In genomic region chr7:128738570-128739047, GRCh38 we compare ENCODE assay signal across 9 cellular contexts. TPM values are rescaled to one million over a fixed set of nuclear protein-coding genes. Genes with fewer than 3 reads are reported as not detected.
DNase-seq lines count a peak whose midpoint lies in the region; ATAC-seq, FAIRE-seq and TF ChIP-seq lines count a peak whose summit lies in the region.
"Had no signal": no experiment of that assay in that cellular context is flagged by ENCODE, and none has a peak within 500 bp of the region (broad histone marks: within the 10 kb centered on the region; RNA-seq: fewer than 3 reads in every experiment).

No MANE protein-coding gene starts in this region.

- peaks cover 33% of the 10 kb centered on the region; the same call in 1 of the 2 replicates for H4K20me1 ChIP-seq in DND-41 (ENCODE audit: insufficient read depth, low read length)
- no peaks in the 10 kb centered on the region for H4K20me1 ChIP-seq in neural cell (ENCODE audit: insufficient read depth)

- H3K27me3 ChIP-seq in DND-41 (ENCODE audit: insufficient read depth, low read length, poor library complexity), result peaks cover 3% of the 10 kb centered on the region
- H3K27me3 ChIP-seq in SJCRH30, result no peaks in the 10 kb centered on the region
- no peaks in the 10 kb centered on the region for H3K27me3 ChIP-seq in neural cell (ENCODE audit: insufficient read depth, low read depth, low read length)

- TF ChIP-seq CTCF in DND-41 (IDR thresholded peaks at IDR 0.05; ENCODE audit: borderline replicate concordance, extremely low read depth, low read length, poor library complexity, severe bottlenecking) (no peak), neural cell (IDR thresholded peaks at IDR 0.05; ENCODE audit: poor library complexity, severe bottlenecking) (no peak)

- no peaks in the 10 kb centered on the region for H3K9me2 ChIP-seq in neural cell (ENCODE audit: insufficient read depth, low read length)

- H3K9me3 ChIP-seq in DND-41 (ENCODE audit: insufficient read depth, low read length, severe bottlenecking), result no peaks in the 10 kb centered on the region
- no peaks in the 10 kb centered on the region for H3K9me3 ChIP-seq in SJCRH30 (replicated peaks)
- no peaks in the 10 kb centered on the region for H3K9me3 ChIP-seq in neural cell (ENCODE audit: low read length)

- peaks cover 39% of the 10 kb centered on the region for H3K4me1 ChIP-seq in DND-41 (ENCODE audit: insufficient read depth, low read length)
- H3K4me1 ChIP-seq in SJCRH30, result peaks cover 18% of the 10 kb centered on the region

- DNase-seq in DND-41 (no peak), GOT3 (lab: John Stamatoyannopoulos, UW) (peak; percentile 39), SJCRH30 (no peak), epithelial cell of prostate (ENCODE audit: low read depth, low spot score) (no peak), GM12891 (ENCODE audit: insufficient read length, low spot score) (no peak)

- H3K36me3 ChIP-seq in DND-41 (ENCODE audit: insufficient read depth, low read length), result peaks cover 11% of the 10 kb centered on the region
- H3K36me3 ChIP-seq in SJCRH30, result peaks cover 3% of the 10 kb centered on the region
- no peaks in the 10 kb centered on the region for H3K36me3 ChIP-seq in neural cell (ENCODE audit: insufficient read depth, low read length)

- H3F3A ChIP-seq in neural cell (ENCODE audit: insufficient read depth, low read length, poor library complexity, severe bottlenecking), result peaks cover 4% of the 10 kb centered on the region

- peak; percentile 11 for ATAC-seq in DND-41 (ENCODE audit: insufficient read depth, low read depth)
- ATAC-seq in HG03159 (IDR thresholded peaks at IDR 0.05; ENCODE audit: unreplicated experiment), result no peak
- no peak for ATAC-seq in HG02870 (IDR thresholded peaks at IDR 0.05; ENCODE audit: unreplicated experiment)

- H3K79me2 ChIP-seq in DND-41 (ENCODE audit: insufficient read depth, low read length), result peaks cover 45% of the 10 kb centered on the region
- peaks cover 41% of the 10 kb centered on the region for H3K79me2 ChIP-seq in neural cell (replicated peaks; ENCODE audit: insufficient read depth, low read length)

- H3K27ac ChIP-seq in DND-41 (ENCODE audit: low read length) (peak overlapping the region; percentile 89), SJCRH30 (peak overlapping the region; percentile 74), epithelial cell of prostate (peak overlapping the region; percentile 80), neural cell (ENCODE audit: low read length) (no peak overlapping the region)

- no peak for FAIRE-seq in GM12891 (lab: Jason Lieb, UNC)

- H2AFZ ChIP-seq in DND-41 (ENCODE audit: low read depth, low read length), result peak overlapping the region; percentile 95
- H2AFZ ChIP-seq in neural cell (ENCODE audit: low read depth, low read length), result peak overlapping the region; percentile 36

- H3K4me2 ChIP-seq in DND-41 (ENCODE audit: insufficient read depth, low read length), result peak overlapping the region; percentile 89
- peak overlapping the region; percentile 31 for H3K4me2 ChIP-seq in neural cell (ENCODE audit: low read length)

- H3K4me3 ChIP-seq in DND-41 (ENCODE audit: low read depth in 1 of 2, low read length in 2 of 2), result peak overlapping the region; percentile 31 to 98; a peak in 3 of 4 replicates
- peak overlapping the region; percentile 72 for H3K4me3 ChIP-seq in SJCRH30
- H3K4me3 ChIP-seq in neural cell (ENCODE audit: low read length), result peak overlapping the region; percentile 89

- no peak for TF ChIP-seq RAD21 in neural cell (conservative IDR thresholded peaks at IDR 0.05)

- TF ChIP-seq POLR2A in GM12891 (IDR thresholded peaks at IDR 0.05; ENCODE audit: low read depth, low read length), result no peak

- H3K9ac ChIP-seq in DND-41 (ENCODE audit: low read depth, low read length) (peak overlapping the region; percentile 84), neural cell (ENCODE audit: low read length) (peak overlapping the region; percentile 22)

- TF ChIP-seq EP300 in neural cell (conservative IDR thresholded peaks at IDR 0.05; ENCODE audit: poor library complexity, severe bottlenecking), result no peak

TF ChIP-seq in neural cell, 6 proteins besides CTCF, POLR2A, EP300 and RAD21:
- TF ChIP-seq SMC3 (conservative IDR thresholded peaks at IDR 0.05; ENCODE audit: poor library complexity) (no peak), POLR2AphosphoS5 (IDR thresholded peaks at IDR 0.05) (no peak)

TF ChIP-seq in GM12891, 5 proteins besides CTCF, POLR2A, EP300 and RAD21:
- no peak for TF ChIP-seq POLR2AphosphoS5 (IDR thresholded peaks at IDR 0.05; ENCODE audit: low read depth, low read length)
- no peak for TF ChIP-seq TAF1 (IDR thresholded peaks at IDR 0.05; ENCODE audit: low read depth, low read length)
- TF ChIP-seq SPI1 (IDR thresholded peaks at IDR 0.05; ENCODE audit: low read depth, low read length), result no peak
- no peak for TF ChIP-seq PAX5 (IDR thresholded peaks at IDR 0.05; ENCODE audit: insufficient read depth, low read length, severe bottlenecking)
- no peak for TF ChIP-seq POU2F2 (IDR thresholded peaks at IDR 0.05; ENCODE audit: low read depth, low read length)

RNA-seq across cellular contexts. Expression of gene CALU, which starts 0.6 kb away (rescaled TPM):
- 290 and 291 TPM in 2 replicates for total RNA-seq in SJCRH30 (2014; rRNA removed; shearing (Covaris generic))
- polyA plus RNA-seq in neural cell, result 31.8 and 38.1 TPM in 2 replicates
- 45.0 and 55.5 TPM in 2 replicates for polyA minus RNA-seq in neural cell
- 22.9 TPM for polyA plus RNA-seq in GM12891 (2012; ENCODE audit: low read depth, missing spikeins)

RNA-seq across cellular contexts. Expression of gene OPN1SW, which starts 37.0 kb away (rescaled TPM):
- not detected in 2 replicates for total RNA-seq in SJCRH30 (2014; rRNA removed; shearing (Covaris generic))
- polyA plus RNA-seq in neural cell, result 1.2 and 1.9 TPM in 2 replicates
- polyA minus RNA-seq in neural cell, result not detected in 2 replicates
- 0.10 TPM for polyA plus RNA-seq in GM12891 (2012; ENCODE audit: low read depth, missing spikeins)
- total RNA-seq: T-helper 2 cell treated with Interferon-gamma antibody and Interleukin-4, amounts not matched to agents 100 ng/mL and 5 ng/mL, for 36 hours had no signal

RNA-seq across cellular contexts. Expression of gene CCDC136, which starts 53.2 kb away (rescaled TPM):
- total RNA-seq in SJCRH30 (2014; rRNA removed; shearing (Covaris generic)), result 11.8 and 16.5 TPM in 2 replicates
- 41.3 and 42.5 TPM in 2 replicates for polyA plus RNA-seq in neural cell
- polyA minus RNA-seq in neural cell, result 45.5 and 71.2 TPM in 2 replicates
- 0.76 TPM for polyA plus RNA-seq in GM12891 (2012; ENCODE audit: low read depth, missing spikeins)
